In the genomic region with DNA sequence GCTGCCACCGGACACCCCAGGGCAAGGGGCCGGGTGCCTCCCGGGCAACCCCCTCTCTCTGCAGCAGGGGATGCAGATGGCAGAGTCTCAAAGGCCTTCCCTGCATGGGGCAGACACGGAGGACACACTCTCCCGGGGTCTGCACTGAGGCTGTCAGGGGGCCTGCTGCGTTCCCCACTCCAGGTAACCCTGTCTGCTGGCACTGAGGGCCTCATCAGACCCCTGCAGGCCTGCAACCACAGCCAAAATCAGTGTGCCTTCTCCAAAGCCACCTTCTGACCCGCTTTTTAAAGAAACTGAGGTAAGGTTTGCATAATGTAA, we compare ENCODE assay signal across 1 cellular context.
TF ChIP-seq lines count a peak whose summit lies in the region.

No MANE protein-coding gene starts in this region.

TF ChIP-seq in GM12878, 131 proteins besides CTCF, POLR2A, EP300 and RAD21:
- TF ChIP-seq LARP7 (IDR thresholded peaks at IDR 0.05) (peak; percentile 46; the same call in 1 of the 2 replicates), NFYA (IDR thresholded peaks at IDR 0.05; ENCODE audit: borderline replicate concordance, low read depth, low read length) (no peak), NKRF (conservative IDR thresholded peaks at IDR 0.05) (peak; percentile 32; the same call in 1 of the 2 replicates), PRDM15 (CRISPR knock-in tag; IDR thresholded peaks at IDR 0.05) (0 out of 2 replicates have a peak, but pooled peaks have one; percentile 11), SIN3A (IDR thresholded peaks at IDR 0.05; ENCODE audit: low read depth, low read length) (no peak), BMI1 (IDR thresholded peaks at IDR 0.05; ENCODE audit: borderline replicate concordance) (peak; percentile 33; the same call in 1 of the 2 replicates), POLR2AphosphoS5 (IDR thresholded peaks at IDR 0.05; ENCODE audit: low read length) (peak; percentile 53; the same call in 1 of the 2 replicates), ZNF592 (IDR thresholded peaks at IDR 0.05) (0 out of 2 replicates have a peak, but pooled peaks have one; percentile 41)
- TF ChIP-seq, protein P1, sequence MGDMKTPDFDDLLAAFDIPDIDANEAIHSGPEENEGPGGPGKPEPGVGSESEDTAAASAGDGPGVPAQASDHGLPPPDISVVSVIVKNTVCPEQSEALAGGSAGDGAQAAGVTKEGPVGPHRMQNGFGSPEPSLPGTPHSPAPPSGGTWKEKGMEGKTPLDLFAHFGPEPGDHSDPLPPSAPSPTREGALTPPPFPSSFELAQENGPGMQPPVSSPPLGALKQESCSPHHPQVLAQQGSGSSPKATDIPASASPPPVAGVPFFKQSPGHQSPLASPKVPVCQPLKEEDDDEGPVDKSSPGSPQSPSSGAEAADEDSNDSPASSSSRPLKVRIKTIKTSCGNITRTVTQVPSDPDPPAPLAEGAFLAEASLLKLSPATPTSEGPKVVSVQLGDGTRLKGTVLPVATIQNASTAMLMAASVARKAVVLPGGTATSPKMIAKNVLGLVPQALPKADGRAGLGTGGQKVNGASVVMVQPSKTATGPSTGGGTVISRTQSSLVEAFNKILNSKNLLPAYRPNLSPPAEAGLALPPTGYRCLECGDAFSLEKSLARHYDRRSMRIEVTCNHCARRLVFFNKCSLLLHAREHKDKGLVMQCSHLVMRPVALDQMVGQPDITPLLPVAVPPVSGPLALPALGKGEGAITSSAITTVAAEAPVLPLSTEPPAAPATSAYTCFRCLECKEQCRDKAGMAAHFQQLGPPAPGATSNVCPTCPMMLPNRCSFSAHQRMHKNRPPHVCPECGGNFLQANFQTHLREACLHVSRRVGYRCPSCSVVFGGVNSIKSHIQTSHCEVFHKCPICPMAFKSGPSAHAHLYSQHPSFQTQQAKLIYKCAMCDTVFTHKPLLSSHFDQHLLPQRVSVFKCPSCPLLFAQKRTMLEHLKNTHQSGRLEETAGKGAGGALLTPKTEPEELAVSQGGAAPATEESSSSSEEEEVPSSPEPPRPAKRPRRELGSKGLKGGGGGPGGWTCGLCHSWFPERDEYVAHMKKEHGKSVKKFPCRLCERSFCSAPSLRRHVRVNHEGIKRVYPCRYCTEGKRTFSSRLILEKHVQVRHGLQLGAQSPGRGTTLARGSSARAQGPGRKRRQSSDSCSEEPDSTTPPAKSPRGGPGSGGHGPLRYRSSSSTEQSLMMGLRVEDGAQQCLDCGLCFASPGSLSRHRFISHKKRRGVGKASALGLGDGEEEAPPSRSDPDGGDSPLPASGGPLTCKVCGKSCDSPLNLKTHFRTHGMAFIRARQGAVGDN (IDR thresholded peaks at IDR 0.05): peak; percentile 12; the same call in 1 of the 2 replicates
